1 cellular context compared by ENCODE assay signal in genomic region chrX:30889147-30890125, GRCh38.
A peak's percentile ranks its signal among the peaks of the same experiment; 100 is the strongest.
TF ChIP-seq lines count a peak whose summit lies in the region.

Gene TAB3, minus strand, starts transcription at chrX:30889254. Its CDS starts 29,666 bp downstream, at chrX:30859588.

TF ChIP-seq in HCT116, 20 proteins besides CTCF, POLR2A, EP300 and RAD21 (continued from another document):
- TF ChIP-seq, protein P1, sequence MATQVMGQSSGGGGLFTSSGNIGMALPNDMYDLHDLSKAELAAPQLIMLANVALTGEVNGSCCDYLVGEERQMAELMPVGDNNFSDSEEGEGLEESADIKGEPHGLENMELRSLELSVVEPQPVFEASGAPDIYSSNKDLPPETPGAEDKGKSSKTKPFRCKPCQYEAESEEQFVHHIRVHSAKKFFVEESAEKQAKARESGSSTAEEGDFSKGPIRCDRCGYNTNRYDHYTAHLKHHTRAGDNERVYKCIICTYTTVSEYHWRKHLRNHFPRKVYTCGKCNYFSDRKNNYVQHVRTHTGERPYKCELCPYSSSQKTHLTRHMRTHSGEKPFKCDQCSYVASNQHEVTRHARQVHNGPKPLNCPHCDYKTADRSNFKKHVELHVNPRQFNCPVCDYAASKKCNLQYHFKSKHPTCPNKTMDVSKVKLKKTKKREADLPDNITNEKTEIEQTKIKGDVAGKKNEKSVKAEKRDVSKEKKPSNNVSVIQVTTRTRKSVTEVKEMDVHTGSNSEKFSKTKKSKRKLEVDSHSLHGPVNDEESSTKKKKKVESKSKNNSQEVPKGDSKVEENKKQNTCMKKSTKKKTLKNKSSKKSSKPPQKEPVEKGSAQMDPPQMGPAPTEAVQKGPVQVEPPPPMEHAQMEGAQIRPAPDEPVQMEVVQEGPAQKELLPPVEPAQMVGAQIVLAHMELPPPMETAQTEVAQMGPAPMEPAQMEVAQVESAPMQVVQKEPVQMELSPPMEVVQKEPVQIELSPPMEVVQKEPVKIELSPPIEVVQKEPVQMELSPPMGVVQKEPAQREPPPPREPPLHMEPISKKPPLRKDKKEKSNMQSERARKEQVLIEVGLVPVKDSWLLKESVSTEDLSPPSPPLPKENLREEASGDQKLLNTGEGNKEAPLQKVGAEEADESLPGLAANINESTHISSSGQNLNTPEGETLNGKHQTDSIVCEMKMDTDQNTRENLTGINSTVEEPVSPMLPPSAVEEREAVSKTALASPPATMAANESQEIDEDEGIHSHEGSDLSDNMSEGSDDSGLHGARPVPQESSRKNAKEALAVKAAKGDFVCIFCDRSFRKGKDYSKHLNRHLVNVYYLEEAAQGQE (IDR thresholded peaks at IDR 0.05; ENCODE audit: low read depth) = no peak
- TF ChIP-seq ELF1 (IDR thresholded peaks at IDR 0.05; ENCODE audit: borderline replicate concordance, low read depth) (peak; percentile 72), SP1 (IDR thresholded peaks at IDR 0.05; ENCODE audit: low read depth) (peak; percentile 79), ZFX (IDR thresholded peaks at IDR 0.05) (peak; percentile 22; the same call in 1 of the 2 replicates)
